Comparison of ENCODE assay signal across 2 cellular contexts in genomic region chr9:38068866-38069628, GRCh38.
A peak's percentile ranks its signal among the peaks of the same experiment; 100 is the strongest.
TF ChIP-seq lines count a peak whose summit lies in the region.

Gene SHB (minus strand): TSS chr9:38069227. CDS start chr9:38068645, 582 bp downstream.

TF ChIP-seq in Ishikawa, 13 proteins besides CTCF, POLR2A, EP300 and RAD21 (continued from another document):
- TF ChIP-seq, protein P1, sequence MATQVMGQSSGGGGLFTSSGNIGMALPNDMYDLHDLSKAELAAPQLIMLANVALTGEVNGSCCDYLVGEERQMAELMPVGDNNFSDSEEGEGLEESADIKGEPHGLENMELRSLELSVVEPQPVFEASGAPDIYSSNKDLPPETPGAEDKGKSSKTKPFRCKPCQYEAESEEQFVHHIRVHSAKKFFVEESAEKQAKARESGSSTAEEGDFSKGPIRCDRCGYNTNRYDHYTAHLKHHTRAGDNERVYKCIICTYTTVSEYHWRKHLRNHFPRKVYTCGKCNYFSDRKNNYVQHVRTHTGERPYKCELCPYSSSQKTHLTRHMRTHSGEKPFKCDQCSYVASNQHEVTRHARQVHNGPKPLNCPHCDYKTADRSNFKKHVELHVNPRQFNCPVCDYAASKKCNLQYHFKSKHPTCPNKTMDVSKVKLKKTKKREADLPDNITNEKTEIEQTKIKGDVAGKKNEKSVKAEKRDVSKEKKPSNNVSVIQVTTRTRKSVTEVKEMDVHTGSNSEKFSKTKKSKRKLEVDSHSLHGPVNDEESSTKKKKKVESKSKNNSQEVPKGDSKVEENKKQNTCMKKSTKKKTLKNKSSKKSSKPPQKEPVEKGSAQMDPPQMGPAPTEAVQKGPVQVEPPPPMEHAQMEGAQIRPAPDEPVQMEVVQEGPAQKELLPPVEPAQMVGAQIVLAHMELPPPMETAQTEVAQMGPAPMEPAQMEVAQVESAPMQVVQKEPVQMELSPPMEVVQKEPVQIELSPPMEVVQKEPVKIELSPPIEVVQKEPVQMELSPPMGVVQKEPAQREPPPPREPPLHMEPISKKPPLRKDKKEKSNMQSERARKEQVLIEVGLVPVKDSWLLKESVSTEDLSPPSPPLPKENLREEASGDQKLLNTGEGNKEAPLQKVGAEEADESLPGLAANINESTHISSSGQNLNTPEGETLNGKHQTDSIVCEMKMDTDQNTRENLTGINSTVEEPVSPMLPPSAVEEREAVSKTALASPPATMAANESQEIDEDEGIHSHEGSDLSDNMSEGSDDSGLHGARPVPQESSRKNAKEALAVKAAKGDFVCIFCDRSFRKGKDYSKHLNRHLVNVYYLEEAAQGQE (IDR thresholded peaks at IDR 0.05; ENCODE audit: low read depth): no peak
- TF ChIP-seq TEAD4 (IDR thresholded peaks at IDR 0.05): no peak

TF ChIP-seq in SK-N-SH, 30 proteins besides CTCF, POLR2A, EP300 and RAD21 (continued from another document):
- TF ChIP-seq, protein P2, sequence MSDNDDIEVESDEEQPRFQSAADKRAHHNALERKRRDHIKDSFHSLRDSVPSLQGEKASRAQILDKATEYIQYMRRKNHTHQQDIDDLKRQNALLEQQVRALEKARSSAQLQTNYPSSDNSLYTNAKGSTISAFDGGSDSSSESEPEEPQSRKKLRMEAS (IDR thresholded peaks at IDR 0.05; ENCODE audit: low read depth): no peak; the same call in none of the 2 replicates
- TF ChIP-seq, protein P3, sequence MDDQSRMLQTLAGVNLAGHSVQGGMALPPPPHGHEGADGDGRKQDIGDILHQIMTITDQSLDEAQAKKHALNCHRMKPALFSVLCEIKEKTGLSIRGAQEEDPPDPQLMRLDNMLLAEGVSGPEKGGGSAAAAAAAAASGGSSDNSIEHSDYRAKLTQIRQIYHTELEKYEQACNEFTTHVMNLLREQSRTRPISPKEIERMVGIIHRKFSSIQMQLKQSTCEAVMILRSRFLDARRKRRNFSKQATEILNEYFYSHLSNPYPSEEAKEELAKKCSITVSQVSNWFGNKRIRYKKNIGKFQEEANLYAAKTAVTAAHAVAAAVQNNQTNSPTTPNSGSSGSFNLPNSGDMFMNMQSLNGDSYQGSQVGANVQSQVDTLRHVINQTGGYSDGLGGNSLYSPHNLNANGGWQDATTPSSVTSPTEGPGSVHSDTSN (IDR thresholded peaks at IDR 0.05): no peak
- TF ChIP-seq, protein P1 (IDR thresholded peaks at IDR 0.05; ENCODE audit: low read depth, low read length): no peak
- TF ChIP-seq POLR2AphosphoS5 (IDR thresholded peaks at IDR 0.05; ENCODE audit: low read depth, low read length): 0 out of 2 replicates have a peak, but pooled peaks have one; percentile 9
- TF ChIP-seq FOSL2 (IDR thresholded peaks at IDR 0.05; ENCODE audit: borderline replicate concordance, low read depth): no peak
- no peak for TF ChIP-seq NFIC (IDR thresholded peaks at IDR 0.05; ENCODE audit: borderline replicate concordance)
- TF ChIP-seq MEF2A (IDR thresholded peaks at IDR 0.05; ENCODE audit: borderline replicate concordance, low read depth): no peak
- no peak for TF ChIP-seq TCF12 (IDR thresholded peaks at IDR 0.05)
- no peak for TF ChIP-seq ZBTB33 (IDR thresholded peaks at IDR 0.05; ENCODE audit: borderline replicate concordance, low read depth)
